Comparison of ENCODE assay signal across 1 cellular context in the genomic region with DNA sequence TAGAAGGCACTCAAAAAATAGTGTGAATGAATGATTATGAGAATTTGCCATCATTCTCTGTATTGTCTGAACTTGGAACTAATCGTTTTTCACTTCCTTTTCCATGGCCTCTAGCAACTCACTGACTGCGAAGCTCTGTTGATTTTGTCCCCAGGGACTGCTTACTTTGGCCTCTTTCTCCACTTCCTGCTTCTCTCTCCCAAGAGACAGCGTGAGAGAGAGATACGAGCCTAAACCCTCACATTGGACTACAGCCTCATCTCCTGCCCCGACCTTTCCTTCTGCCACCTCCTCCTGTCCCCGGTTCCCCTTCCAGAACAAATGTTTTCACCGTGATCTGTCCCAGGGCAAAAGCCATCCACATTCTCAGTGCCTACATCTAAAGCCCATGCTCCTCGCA.
TF ChIP-seq lines count a peak whose summit lies in the region.

No MANE protein-coding gene starts in this region.

TF ChIP-seq in SK-N-SH, 30 proteins besides CTCF, POLR2A, EP300 and RAD21 (continued from another document):
- TF ChIP-seq IRF3 (IDR thresholded peaks at IDR 0.05; ENCODE audit: low read depth, low read length) (no peak), PBX3 (IDR thresholded peaks at IDR 0.05) (no peak), RFX5 (IDR thresholded peaks at IDR 0.05; ENCODE audit: low read length) (no peak), FOXM1 (IDR thresholded peaks at IDR 0.05; ENCODE audit: low read depth) (no peak), GATA2 (CRISPR knock-in tag; IDR thresholded peaks at IDR 0.05) (no peak)
